ENCODE assay signal across 15 cellular contexts in the genomic region with DNA sequence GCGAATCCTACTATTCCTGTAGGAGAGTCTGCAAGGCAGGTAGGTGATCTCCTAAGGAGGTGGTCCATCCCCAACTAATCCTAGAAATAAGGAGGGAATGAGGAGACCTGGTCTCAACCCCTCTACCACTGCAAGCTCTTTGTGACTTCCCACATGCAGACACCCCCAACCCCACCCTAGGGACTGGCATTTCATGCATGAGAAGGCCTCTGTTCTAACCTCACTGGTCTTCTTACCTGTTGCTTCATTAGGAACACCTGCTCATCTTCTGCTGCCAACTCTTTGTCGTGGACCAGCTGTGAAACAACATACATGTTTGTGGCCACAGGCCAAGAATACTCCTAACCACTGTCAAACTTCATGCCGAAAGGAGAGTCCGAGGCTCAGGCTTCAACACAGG.
DNase-seq lines count a peak whose midpoint lies in the region; ATAC-seq and TF ChIP-seq lines count a peak whose summit lies in the region.
"Had no signal": no experiment of that assay in that cellular context is flagged by ENCODE, and none has a peak within 500 bp of the region (broad histone marks: within the 10 kb centered on the region; RNA-seq: fewer than 3 reads in every experiment).

No MANE protein-coding gene starts in this region.

- no peak overlapping the region for H3K4me3 Mint-ChIP-seq in nephron progenitor cell
- H3K4me3 Mint-ChIP-seq: activated naive CD8-positive, alpha-beta T cell treated with anti-CD3 and anti-CD28 coated beads, Interleukin-2, amount 10 ng/mL, durations not matched to agents 7 days and 5 days; activated T-helper 17 cell treated with anti-CD3 and anti-CD28 coated beads, Interleukin-2, amount 50 U/mL, for 72 hours; memory B cell had no signal

- no peaks in the 10 kb centered on the region for H3K9me3 Mint-ChIP-seq in nephron progenitor cell
- H3K9me3 Mint-ChIP-seq: activated naive CD8-positive, alpha-beta T cell treated with anti-CD3 and anti-CD28 coated beads, Interleukin-2, amount 10 ng/mL, durations not matched to agents 7 days and 5 days; activated T-helper 17 cell treated with anti-CD3 and anti-CD28 coated beads, Interleukin-2, amount 50 U/mL, for 72 hours; memory B cell had no signal

- no peaks in the 10 kb centered on the region for H3K27me3 Mint-ChIP-seq in nephron progenitor cell (ENCODE audit: low read depth, poor library complexity)
- H3K27me3 Mint-ChIP-seq: activated naive CD8-positive, alpha-beta T cell treated with anti-CD3 and anti-CD28 coated beads, Interleukin-2, amount 10 ng/mL, durations not matched to agents 7 days and 5 days; activated T-helper 17 cell treated with anti-CD3 and anti-CD28 coated beads, Interleukin-2, amount 50 U/mL, for 72 hours; memory B cell had no signal

- no peaks in the 10 kb centered on the region for H3K4me1 ChIP-seq in RWPE2 (ENCODE audit: insufficient read depth, poor library complexity, severe bottlenecking)

- peak overlapping the region; percentile 62 for H3K27ac Mint-ChIP-seq in nephron progenitor cell
- H3K27ac Mint-ChIP-seq: activated T-helper 17 cell treated with anti-CD3 and anti-CD28 coated beads, Interleukin-2, amount 50 U/mL, for 72 hours; memory B cell had no signal

- H3K9me3 ChIP-seq in RWPE2 (ENCODE audit: severe bottlenecking) = no peaks in the 10 kb centered on the region
- H3K9me3 ChIP-seq: ovary, tibial nerve had no signal

- H3K36me3 Mint-ChIP-seq in nephron progenitor cell (ENCODE audit: low read depth) = peaks cover 75% of the 10 kb centered on the region

- H3K27ac ChIP-seq in HL-60 (replicated peaks) (peak overlapping the region; percentile 65), RWPE2 (ENCODE audit: poor library complexity, severe bottlenecking) (no peak overlapping the region)
- H3K27ac ChIP-seq: brain microvascular endothelial cell, ovary had no signal

- H3K4me3 ChIP-seq in HL-60 (replicated peaks; ENCODE audit: insufficient read depth, low read length) (no peak overlapping the region), RWPE2 (ENCODE audit: severe bottlenecking) (no peak overlapping the region)
- H3K4me3 ChIP-seq: ovary, tibial nerve had no signal

- TF ChIP-seq CTCF in HL-60 (IDR thresholded peaks at IDR 0.05; ENCODE audit: insufficient read depth, low read length) (no peak), RWPE2 (IDR thresholded peaks at IDR 0.05; ENCODE audit: poor library complexity, severe bottlenecking) (no peak), nephron progenitor cell (IDR thresholded peaks at IDR 0.05) (no peak)

- 0 out of 3 replicates have a peak, but pooled peaks have one; percentile 10 for ATAC-seq in RWPE2 (ENCODE audit: low read depth)
- ATAC-seq in HG02981 (IDR thresholded peaks at IDR 0.05; ENCODE audit: unreplicated experiment) = no peak
- ATAC-seq in HG03139 (IDR thresholded peaks at IDR 0.05; ENCODE audit: unreplicated experiment) = no peak

- peak; percentile 23 for DNase-seq in DMS79 (lab: John Stamatoyannopoulos, UW)
- DNase-seq in HL-60 (ENCODE audit: low read depth in 1 of 2, low spot score in 1 of 2) = peak in 1 of 2 experiments; percentile 53
- DNase-seq in RWPE2 (ENCODE audit: low spot score) = no peak
- DNase-seq in nephron progenitor cell = no peak
- no peak for DNase-seq in NCI-H1930 (lab: John Stamatoyannopoulos, UW)
- DNase-seq: activated naive CD8-positive, alpha-beta T cell treated with anti-CD3 and anti-CD28 coated beads, Interleukin-2, amount 10 ng/mL, durations not matched to agents 7 days and 5 days; brain microvascular endothelial cell; GOT3; stimulated activated naive CD4-positive, alpha-beta T cell treated with Interleukin-2 at 50 U/mL for 16 hours had no signal

- no peaks in the 10 kb centered on the region for H3K4me1 Mint-ChIP-seq in nephron progenitor cell

- H3K36me3 ChIP-seq in RWPE2 (ENCODE audit: low read depth) = peaks cover 97% of the 10 kb centered on the region
- H3K36me3 ChIP-seq: ovary had no signal

- H3K27me3 ChIP-seq in HL-60 (ENCODE audit: insufficient read depth, poor library complexity, severe bottlenecking) (no peaks in the 10 kb centered on the region), RWPE2 (ENCODE audit: insufficient read depth, poor library complexity, severe bottlenecking) (no peaks in the 10 kb centered on the region)
- H3K27me3 ChIP-seq: brain microvascular endothelial cell, ovary, tibial nerve had no signal
